1 cellular context compared by ENCODE assay signal in the genomic region with DNA sequence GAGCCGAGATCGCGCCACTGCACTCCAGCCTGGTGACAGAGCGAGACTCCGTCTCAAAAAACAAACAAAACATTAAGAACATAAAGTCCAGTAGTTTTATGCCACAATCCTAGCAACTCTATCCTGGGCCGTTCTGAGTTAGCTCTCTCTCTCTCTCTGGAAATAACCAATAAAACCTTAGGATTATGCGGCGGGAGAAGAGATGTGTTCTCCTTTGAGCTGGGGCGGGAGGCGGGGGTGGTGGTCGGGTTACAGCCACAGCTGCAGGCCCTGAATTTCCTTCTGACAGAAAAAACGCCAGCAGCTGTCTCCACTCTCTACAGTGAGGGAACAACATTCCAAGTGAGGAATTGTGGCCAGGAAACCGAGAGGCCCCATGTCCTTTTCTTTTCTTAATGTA.
TF ChIP-seq lines count a peak whose summit lies in the region.

No MANE protein-coding gene starts in this region.

TF ChIP-seq in HepG2, 621 proteins besides CTCF, POLR2A, EP300 and RAD21:
- TF ChIP-seq, protein P1, sequence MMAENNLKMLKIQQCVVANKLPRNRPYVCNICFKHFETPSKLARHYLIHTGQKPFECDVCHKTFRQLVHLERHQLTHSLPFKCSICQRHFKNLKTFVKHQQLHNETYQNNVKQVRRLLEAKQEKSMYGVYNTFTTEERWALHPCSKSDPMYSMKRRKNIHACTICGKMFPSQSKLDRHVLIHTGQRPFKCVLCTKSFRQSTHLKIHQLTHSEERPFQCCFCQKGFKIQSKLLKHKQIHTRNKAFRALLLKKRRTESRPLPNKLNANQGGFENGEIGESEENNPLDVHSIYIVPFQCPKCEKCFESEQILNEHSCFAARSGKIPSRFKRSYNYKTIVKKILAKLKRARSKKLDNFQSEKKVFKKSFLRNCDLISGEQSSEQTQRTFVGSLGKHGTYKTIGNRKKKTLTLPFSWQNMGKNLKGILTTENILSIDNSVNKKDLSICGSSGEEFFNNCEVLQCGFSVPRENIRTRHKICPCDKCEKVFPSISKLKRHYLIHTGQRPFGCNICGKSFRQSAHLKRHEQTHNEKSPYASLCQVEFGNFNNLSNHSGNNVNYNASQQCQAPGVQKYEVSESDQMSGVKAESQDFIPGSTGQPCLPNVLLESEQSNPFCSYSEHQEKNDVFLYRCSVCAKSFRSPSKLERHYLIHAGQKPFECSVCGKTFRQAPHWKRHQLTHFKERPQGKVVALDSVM (CRISPR knock-in tag; IDR thresholded peaks at IDR 0.05), result 0 out of 2 replicates have a peak, but pooled peaks have one; percentile 2
- TF ChIP-seq RORA (CRISPR knock-in tag; IDR thresholded peaks at IDR 0.05), result no peak
